28 cellular contexts compared by ENCODE assay signal in the genomic region with DNA sequence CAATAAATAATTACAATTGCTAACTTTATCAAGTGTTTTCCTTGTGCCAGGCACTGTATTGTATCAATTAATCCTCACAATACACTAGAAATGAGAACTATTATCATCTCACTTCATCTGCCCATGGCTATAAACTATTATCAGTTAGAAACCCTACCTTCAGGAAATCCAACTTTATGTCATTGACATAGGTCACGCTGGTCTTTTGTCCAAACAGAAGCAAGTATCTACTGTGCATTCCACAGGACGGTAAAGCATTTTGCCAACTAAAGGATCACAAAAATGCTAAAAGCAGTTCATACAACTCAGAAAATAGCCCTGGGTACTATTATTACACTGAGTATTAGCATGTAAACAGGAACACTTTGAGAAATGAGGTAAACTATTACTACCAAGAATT.
"Had no signal": no experiment of that assay in that cellular context is flagged by ENCODE, and none has a peak within 500 bp of the region (broad histone marks: within the 10 kb centered on the region; RNA-seq: fewer than 3 reads in every experiment).

No MANE protein-coding gene starts in this region.

- H3K9me3 Mint-ChIP-seq: immature natural killer cell; mesothelial cell of epicardium; naive B cell; natural killer cell; nephron progenitor cell; neural progenitor cell; stimulated activated memory B cell treated with anti-CD40 and anti-IgM and Interleukin-4, amounts not matched to agents 10 μg/mL and 1 μg/mL and 100 μg/mL, for 72 hours; stimulated activated naive CD8-positive, alpha-beta T cell treated with anti-CD3 and anti-CD28 coated beads, Interleukin-15, amount 100 ng/mL, for 72 hours; type B pancreatic cell had no signal

- ATAC-seq: left colon; left lung; lower lobe of right lung; natural killer cell; right lobe of liver; stimulated activated memory B cell treated with anti-CD40 and anti-IgM and Interleukin-4, amounts not matched to agents 10 μg/mL and 1 μg/mL and 100 μg/mL, for 72 hours; stimulated activated naive CD8-positive, alpha-beta T cell treated with anti-CD3 and anti-CD28 coated beads, Interleukin-15, amount 100 ng/mL, for 72 hours had no signal

- H3K9me3 ChIP-seq: left lung, lower lobe of right lung, ovary, right atrium auricular region, right lobe of liver, tibial nerve, uterus had no signal

- H3K27ac Mint-ChIP-seq: nephron progenitor cell; neural progenitor cell; stimulated activated memory B cell treated with anti-CD40 and anti-IgM and Interleukin-4, amounts not matched to agents 10 μg/mL and 1 μg/mL and 100 μg/mL, for 72 hours; stimulated activated naive CD8-positive, alpha-beta T cell treated with anti-CD3 and anti-CD28 coated beads, Interleukin-15, amount 100 ng/mL, for 72 hours; type B pancreatic cell had no signal

- DNase-seq: hypothalamus; immature natural killer cell; kidney; left colon; left lung; lower lobe of right lung; mesendoderm; naive B cell; natural killer cell; nephron progenitor cell; ovary; right lobe of liver; stimulated activated CD4-positive, alpha-beta T cell treated with anti-CD3 and anti-CD28 coated beads, Interleukin-1b, Interleukin-23, amount 100 ng/mL, for 48 hours; stimulated activated CD4-positive, alpha-beta T cell treated with anti-CD3 and anti-CD28 coated beads, Interleukin-2, amount 100 ng/mL, for 48 hours; stimulated activated CD4-positive, alpha-beta T cell treated with anti-CD3 and anti-CD28 coated beads, Interleukin-4, amount 100 ng/mL, for 4 hours; stimulated activated CD8-positive, alpha-beta memory T cell treated with anti-CD3 and anti-CD28 coated beads, Interleukin-4, amount 100 ng/mL, for 48 hours; stimulated activated naive CD4-positive, alpha-beta T cell treated with Interleukin-2 at 50 U/mL for 16 hours; stimulated activated naive CD8-positive, alpha-beta T cell treated with anti-CD3 and anti-CD28 coated beads, Interleukin-15, amount 100 ng/mL, for 72 hours; substantia nigra; uterus had no signal

- H3K27ac ChIP-seq: left lung, lower lobe of right lung, neural progenitor cell, ovary, right atrium auricular region, right lobe of liver, tibial nerve, uterus had no signal

- H3K4me1 ChIP-seq: right lobe of liver had no signal

- H3K36me3 ChIP-seq: neural progenitor cell, ovary, right atrium auricular region, right lobe of liver, uterus had no signal

- H3K27me3 ChIP-seq: left lung, neural progenitor cell, ovary, right atrium auricular region, right lobe of liver, tibial nerve, uterus had no signal

- H3K4me3 Mint-ChIP-seq: mesothelial cell of epicardium; nephron progenitor cell; neural progenitor cell; stimulated activated memory B cell treated with anti-CD40 and anti-IgM and Interleukin-4, amounts not matched to agents 10 μg/mL and 1 μg/mL and 100 μg/mL, for 72 hours; stimulated activated naive CD8-positive, alpha-beta T cell treated with anti-CD3 and anti-CD28 coated beads, Interleukin-15, amount 100 ng/mL, for 72 hours; type B pancreatic cell had no signal

- H3K27me3 Mint-ChIP-seq: naive B cell; progenitor cell of endocrine pancreas; stimulated activated memory B cell treated with anti-CD40 and anti-IgM and Interleukin-4, amounts not matched to agents 10 μg/mL and 1 μg/mL and 100 μg/mL, for 72 hours; stimulated activated naive CD8-positive, alpha-beta T cell treated with anti-CD3 and anti-CD28 coated beads, Interleukin-15, amount 100 ng/mL, for 72 hours; type B pancreatic cell had no signal

- H3K4me3 ChIP-seq: left lung, lower lobe of right lung, neural progenitor cell, ovary, right atrium auricular region, right lobe of liver, smooth muscle cell, tibial nerve, uterus had no signal

- H3K9ac ChIP-seq: neural progenitor cell had no signal
